8 cellular contexts compared by ENCODE assay signal in genomic region chr20:53943522-53944291, GRCh38.
DNase-seq lines count a peak whose midpoint lies in the region; ATAC-seq and TF ChIP-seq lines count a peak whose summit lies in the region.

No MANE protein-coding gene starts in this region.

- H3K27ac Mint-ChIP-seq in nephron progenitor cell, result no peak overlapping the region

- H3K9ac ChIP-seq in colonic mucosa (ENCODE audit: low read depth in 2 of 2, low read length in 2 of 2), result no peak overlapping the region

- ATAC-seq in HG03280 (IDR thresholded peaks at IDR 0.05; ENCODE audit: unreplicated experiment), result no peak

- H3K36me3 ChIP-seq in HEK293 (ENCODE audit: control insufficient read depth in 2 of 2, insufficient read depth in 1 of 2, low read length in 2 of 2) (no peaks in the 10 kb centered on the region), colonic mucosa (no peaks in the 10 kb centered on the region)

- DNase-seq in SW480 (ENCODE audit: low spot score) (peak; percentile 44), colonic mucosa (no peak), nephron progenitor cell (no peak), GM19238 (ENCODE audit: insufficient read length, low spot score) (no peak), ecto neural progenitor cell (ENCODE audit: low spot score) (no peak)

- TF ChIP-seq CTCF in C4-2B (conservative IDR thresholded peaks at IDR 0.05) (peak; percentile 82), HEK293 (tag by site-specific recombination; IDR thresholded peaks at IDR 0.05) (0 out of 2 replicates have a peak, but pooled peaks have one; percentile 28), colonic mucosa (IDR thresholded peaks at IDR 0.05) (peak; percentile 52), nephron progenitor cell (IDR thresholded peaks at IDR 0.05) (peak; percentile 59)

- H3K4me3 ChIP-seq in HEK293 (ENCODE audit: low read depth, low read length) (no peak overlapping the region), colonic mucosa (no peak overlapping the region)

- H3K27ac ChIP-seq in C4-2B (no peak overlapping the region), HEK293 (ENCODE audit: extremely low read depth, low read depth, low read length) (no peak overlapping the region), colonic mucosa (no peak overlapping the region)

- H3K36me3 Mint-ChIP-seq in nephron progenitor cell (ENCODE audit: low read depth), result no peaks in the 10 kb centered on the region

- H3K27me3 ChIP-seq in colonic mucosa, result no peaks in the 10 kb centered on the region

- POLR2A ChIA-PET in HEK293 (lab: Yijun Ruan, JAX), result no interaction called here

- H3K9me3 ChIP-seq in HEK293 (ENCODE audit: control insufficient read depth, insufficient read depth, low read depth, low read length), result no peaks in the 10 kb centered on the region
- no peaks in the 10 kb centered on the region for H3K9me3 ChIP-seq in colonic mucosa

- H3K4me1 ChIP-seq in HEK293 (ENCODE audit: control insufficient read depth, insufficient read depth, low read length) (no peaks in the 10 kb centered on the region), colonic mucosa (peaks cover 16% of the 10 kb centered on the region)

- peaks cover 41% of the 10 kb centered on the region for H3K4me1 Mint-ChIP-seq in nephron progenitor cell

- H3K27me3 Mint-ChIP-seq in nephron progenitor cell (ENCODE audit: low read depth, poor library complexity), result peaks cover 8% of the 10 kb centered on the region

- no peaks in the 10 kb centered on the region for H3K9me3 Mint-ChIP-seq in nephron progenitor cell

- no peak overlapping the region for H3K4me3 Mint-ChIP-seq in nephron progenitor cell

- intact Hi-C loops in colonic mucosa (cut with DNase I), result loop anchor here (5.0 kb wide), 2 partner anchors 114 to 366 kb away; no protein-coding TSS in a partner anchor

- CTCF ChIA-PET in HEK293 (lab: Yijun Ruan, JAX), result interaction anchor here (0.7 kb wide), 3 partner anchors 477 to 704 kb away, joined by 3 to 6 read pairs (median 3); no protein-coding TSS in a partner anchor

TF ChIP-seq in HEK293, 187 proteins besides CTCF, POLR2A, EP300 and RAD21:
- TF ChIP-seq ZNF138 (tag by site-specific recombination; IDR thresholded peaks at IDR 0.05; ENCODE audit: borderline replicate concordance) (no peak), ZNF324 (tag by site-specific recombination; IDR thresholded peaks at IDR 0.05) (no peak), ZBTB17 (tag by site-specific recombination; IDR thresholded peaks at IDR 0.05) (0 out of 2 replicates have a peak, but pooled peaks have one; percentile 13), ZNF792 (tag by site-specific recombination; IDR thresholded peaks at IDR 0.05) (no peak), ZNF660 (tag by site-specific recombination; IDR thresholded peaks at IDR 0.05) (no peak), ZNF658 (tag by site-specific recombination; IDR thresholded peaks at IDR 0.05) (no peak), KLF9 (tag by site-specific recombination; IDR thresholded peaks at IDR 0.05; ENCODE audit: low read depth) (no peak), ZNF266 (tag by site-specific recombination; IDR thresholded peaks at IDR 0.05; ENCODE audit: low read depth) (no peak), ZNF549 (tag by site-specific recombination; IDR thresholded peaks at IDR 0.05) (no peak), SP7 (tag by site-specific recombination; IDR thresholded peaks at IDR 0.05) (peak; percentile 36; the same call in 1 of the 2 replicates), ZNF23 (tag by site-specific recombination; IDR thresholded peaks at IDR 0.05; ENCODE audit: borderline replicate concordance) (no peak), ZNF37A (tag by site-specific recombination; IDR thresholded peaks at IDR 0.05) (no peak), IKZF3 (tag by site-specific recombination; IDR thresholded peaks at IDR 0.05) (no peak), ZNF654 (tag by site-specific recombination; IDR thresholded peaks at IDR 0.05; ENCODE audit: low read depth) (peak; percentile 55), HOXC10 (CRISPR knock-in tag; IDR thresholded peaks at IDR 0.05) (no peak), OVOL3 (tag by site-specific recombination; IDR thresholded peaks at IDR 0.05) (no peak), ZNF335 (tag by site-specific recombination; conservative IDR thresholded peaks at IDR 0.05) (peak; percentile 56; the same call in 1 of the 2 replicates)
- TF ChIP-seq, protein P1, sequence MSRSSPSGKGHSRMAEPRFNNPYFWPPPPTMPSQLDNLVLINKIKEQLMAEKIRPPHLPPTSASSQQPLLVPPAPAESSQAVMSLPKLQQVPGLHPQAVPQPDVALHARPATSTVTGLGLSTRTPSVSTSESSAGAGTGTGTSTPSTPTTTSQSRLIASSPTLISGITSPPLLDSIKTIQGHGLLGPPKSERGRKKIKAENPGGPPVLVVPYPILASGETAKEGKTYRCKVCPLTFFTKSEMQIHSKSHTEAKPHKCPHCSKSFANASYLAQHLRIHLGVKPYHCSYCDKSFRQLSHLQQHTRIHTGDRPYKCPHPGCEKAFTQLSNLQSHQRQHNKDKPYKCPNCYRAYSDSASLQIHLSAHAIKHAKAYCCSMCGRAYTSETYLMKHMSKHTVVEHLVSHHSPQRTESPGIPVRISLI (tag by site-specific recombination; IDR thresholded peaks at IDR 0.05), result peak; percentile 47; the same call in 1 of the 2 replicates
- TF ChIP-seq, protein P2, sequence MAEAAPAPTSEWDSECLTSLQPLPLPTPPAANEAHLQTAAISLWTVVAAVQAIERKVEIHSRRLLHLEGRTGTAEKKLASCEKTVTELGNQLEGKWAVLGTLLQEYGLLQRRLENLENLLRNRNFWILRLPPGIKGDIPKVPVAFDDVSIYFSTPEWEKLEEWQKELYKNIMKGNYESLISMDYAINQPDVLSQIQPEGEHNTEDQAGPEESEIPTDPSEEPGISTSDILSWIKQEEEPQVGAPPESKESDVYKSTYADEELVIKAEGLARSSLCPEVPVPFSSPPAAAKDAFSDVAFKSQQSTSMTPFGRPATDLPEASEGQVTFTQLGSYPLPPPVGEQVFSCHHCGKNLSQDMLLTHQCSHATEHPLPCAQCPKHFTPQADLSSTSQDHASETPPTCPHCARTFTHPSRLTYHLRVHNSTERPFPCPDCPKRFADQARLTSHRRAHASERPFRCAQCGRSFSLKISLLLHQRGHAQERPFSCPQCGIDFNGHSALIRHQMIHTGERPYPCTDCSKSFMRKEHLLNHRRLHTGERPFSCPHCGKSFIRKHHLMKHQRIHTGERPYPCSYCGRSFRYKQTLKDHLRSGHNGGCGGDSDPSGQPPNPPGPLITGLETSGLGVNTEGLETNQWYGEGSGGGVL (tag by site-specific recombination; IDR thresholded peaks at IDR 0.05), result no peak
- TF ChIP-seq, protein P3, sequence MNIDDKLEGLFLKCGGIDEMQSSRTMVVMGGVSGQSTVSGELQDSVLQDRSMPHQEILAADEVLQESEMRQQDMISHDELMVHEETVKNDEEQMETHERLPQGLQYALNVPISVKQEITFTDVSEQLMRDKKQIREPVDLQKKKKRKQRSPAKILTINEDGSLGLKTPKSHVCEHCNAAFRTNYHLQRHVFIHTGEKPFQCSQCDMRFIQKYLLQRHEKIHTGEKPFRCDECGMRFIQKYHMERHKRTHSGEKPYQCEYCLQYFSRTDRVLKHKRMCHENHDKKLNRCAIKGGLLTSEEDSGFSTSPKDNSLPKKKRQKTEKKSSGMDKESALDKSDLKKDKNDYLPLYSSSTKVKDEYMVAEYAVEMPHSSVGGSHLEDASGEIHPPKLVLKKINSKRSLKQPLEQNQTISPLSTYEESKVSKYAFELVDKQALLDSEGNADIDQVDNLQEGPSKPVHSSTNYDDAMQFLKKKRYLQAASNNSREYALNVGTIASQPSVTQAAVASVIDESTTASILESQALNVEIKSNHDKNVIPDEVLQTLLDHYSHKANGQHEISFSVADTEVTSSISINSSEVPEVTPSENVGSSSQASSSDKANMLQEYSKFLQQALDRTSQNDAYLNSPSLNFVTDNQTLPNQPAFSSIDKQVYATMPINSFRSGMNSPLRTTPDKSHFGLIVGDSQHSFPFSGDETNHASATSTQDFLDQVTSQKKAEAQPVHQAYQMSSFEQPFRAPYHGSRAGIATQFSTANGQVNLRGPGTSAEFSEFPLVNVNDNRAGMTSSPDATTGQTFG (tag by site-specific recombination; IDR thresholded peaks at IDR 0.05; ENCODE audit: borderline replicate concordance), result no peak
- TF ChIP-seq, protein P4, sequence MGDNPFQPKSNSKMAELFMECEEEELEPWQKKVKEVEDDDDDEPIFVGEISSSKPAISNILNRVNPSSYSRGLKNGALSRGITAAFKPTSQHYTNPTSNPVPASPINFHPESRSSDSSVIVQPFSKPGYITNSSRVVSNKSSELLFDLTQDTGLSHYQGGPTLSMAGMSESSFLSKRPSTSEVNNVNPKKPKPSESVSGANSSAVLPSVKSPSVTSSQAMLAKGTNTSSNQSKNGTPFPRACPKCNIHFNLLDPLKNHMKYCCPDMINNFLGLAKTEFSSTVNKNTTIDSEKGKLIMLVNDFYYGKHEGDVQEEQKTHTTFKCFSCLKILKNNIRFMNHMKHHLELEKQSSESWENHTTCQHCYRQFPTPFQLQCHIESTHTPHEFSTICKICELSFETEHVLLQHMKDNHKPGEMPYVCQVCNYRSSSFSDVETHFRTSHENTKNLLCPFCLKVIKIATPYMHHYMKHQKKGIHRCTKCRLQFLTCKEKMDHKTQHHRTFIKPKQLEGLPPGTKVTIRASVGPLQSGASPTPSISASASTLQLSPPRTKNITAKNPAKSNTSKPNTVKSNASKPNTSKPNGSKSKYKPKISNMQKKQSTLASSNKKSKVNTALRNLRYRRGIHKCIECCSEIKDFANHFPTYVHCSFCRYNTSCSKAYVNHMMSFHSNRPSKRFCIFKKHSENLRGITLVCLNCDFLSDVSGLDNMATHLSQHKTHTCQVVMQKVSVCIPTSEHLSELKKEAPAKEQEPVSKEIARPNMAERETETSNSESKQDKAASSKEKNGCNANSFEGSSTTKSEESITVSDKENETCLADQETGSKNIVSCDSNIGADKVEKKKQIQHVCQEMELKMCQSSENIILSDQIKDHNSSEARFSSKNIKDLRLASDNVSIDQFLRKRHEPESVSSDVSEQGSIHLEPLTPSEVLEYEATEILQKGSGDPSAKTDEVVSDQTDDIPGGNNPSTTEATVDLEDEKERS (tag by site-specific recombination; IDR thresholded peaks at IDR 0.05), result no peak

Comparison
In these comparisons a context has a peak if more than half of its experiments do, and no peak if none do; other contexts are left out.
1. CTCF ChIP-seq: peak in every context shown above with its lines; median percentile 82 in C4-2B; 59 in nephron progenitor cell; 52 in colonic mucosa; 28 in HEK293.